ENCODE assay signal across 11 cellular contexts in the genomic region with DNA sequence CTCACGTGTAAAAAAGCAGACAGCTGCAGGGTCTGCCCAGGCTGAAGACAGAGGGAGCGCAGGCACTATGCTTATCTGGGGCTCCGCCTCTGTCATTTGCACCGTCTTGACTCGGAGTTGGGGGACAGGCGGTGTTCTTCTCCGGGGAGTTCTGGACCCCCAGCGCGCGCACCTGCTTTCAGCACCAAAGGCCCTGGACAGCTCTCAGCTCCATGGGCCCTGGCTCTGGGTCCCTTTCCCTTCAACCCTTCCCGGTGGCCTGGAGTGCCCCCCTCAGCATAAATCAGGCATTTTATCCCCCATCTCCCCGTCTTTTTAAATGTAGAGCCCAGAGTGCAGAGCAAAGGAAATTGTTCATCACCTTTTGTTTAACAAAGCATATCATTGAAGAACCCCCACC. TPM values are rescaled to one million over a fixed set of nuclear protein-coding genes. Genes with fewer than 3 reads are reported as not detected.
DNase-seq lines count a peak whose midpoint lies in the region; ATAC-seq and TF ChIP-seq lines count a peak whose summit lies in the region.
"Had no signal": no experiment of that assay in that cellular context is flagged by ENCODE, and none has a peak within 500 bp of the region (broad histone marks: within the 10 kb centered on the region; RNA-seq: fewer than 3 reads in every experiment).

No MANE protein-coding gene starts in this region.

- CTCF ChIA-PET in HEK293T (lab: Yijun Ruan, JAX), result interaction anchor here (0.6 to 1.1 kb wide), 2 partner anchors 15 to 281 kb away, joined by 3 to 4 read pairs; no protein-coding TSS in a partner anchor
- CTCF ChIA-PET in RWPE1 (lab: Yijun Ruan, JAX), result no interaction called here

- POLR2A ChIA-PET in HEK293T (lab: Yijun Ruan, JAX) (no interaction called here), RWPE1 (lab: Yijun Ruan, JAX; ENCODE audit: low non-redundant PET) (no interaction called here)

- DNase-seq in Caki2 (ENCODE audit: low read depth) (peak; percentile 14), HEK293T (ENCODE audit: extremely low spot score) (peak; percentile 45), RWPE1 (ENCODE audit: low spot score) (peak; percentile 2), iPS-NIHi7 (ENCODE audit: extremely low spot score) (peak; percentile 80), ascending aorta (ENCODE audit: low spot score in 2 of 2) (no peak)
- DNase-seq: activated T-cell treated with anti-CD3 and anti-CD28 coated beads, Interleukin-2, amount 50 U/mL, for 1 hour; cortex of kidney had no signal

- no peaks in the 10 kb centered on the region for H3K36me3 ChIP-seq in ascending aorta

- in situ Hi-C loops in Caki2 (cut with HindIII; ENCODE audit: low pct_unique_long_range_greater_than_20kb, low sequenced_read_pairs), result no loop called here

- no peak for TF ChIP-seq CTCF in RWPE1 (conservative IDR thresholded peaks at IDR 0.05; ENCODE audit: low read depth)
- TF ChIP-seq CTCF in ascending aorta (IDR thresholded peaks at IDR 0.05), result no peak

- H3K27me3 ChIP-seq in ascending aorta, result no peaks in the 10 kb centered on the region

- no peak for ATAC-seq in HG02642 (IDR thresholded peaks at IDR 0.05; ENCODE audit: poor library complexity, unreplicated experiment)
- no peak for ATAC-seq in GM18907 (IDR thresholded peaks at IDR 0.05; ENCODE audit: unreplicated experiment)
- ATAC-seq in GM21423 (IDR thresholded peaks at IDR 0.05; ENCODE audit: unreplicated experiment), result no peak

- H3K27ac ChIP-seq in RWPE1 (no peak overlapping the region), ascending aorta (no peak overlapping the region)
- H3K27ac ChIP-seq: SK-N-MC had no signal

- no peak overlapping the region for H3K4me3 ChIP-seq in ascending aorta
- H3K4me3 ChIP-seq: SK-N-MC had no signal

- intact Hi-C loops in ascending aorta (cut with DNase I), result no loop called here

- peaks cover 0 to 5% of the 10 kb centered on the region in 2 donors for H3K4me1 ChIP-seq in ascending aorta

- no peaks in the 10 kb centered on the region for H3K9me3 ChIP-seq in ascending aorta

TF ChIP-seq in HEK293T, 16 proteins besides CTCF, POLR2A, EP300 and RAD21:
- TF ChIP-seq L3MBTL2 (conservative IDR thresholded peaks at IDR 0.05) (no peak), ELF4 (IDR thresholded peaks at IDR 0.05) (no peak), SP1 (IDR thresholded peaks at IDR 0.05) (no peak), CTBP1 (IDR thresholded peaks at IDR 0.05; ENCODE audit: borderline replicate concordance) (no peak), NFRKB (IDR thresholded peaks at IDR 0.05) (no peak)
- TF ChIP-seq, protein P1, sequence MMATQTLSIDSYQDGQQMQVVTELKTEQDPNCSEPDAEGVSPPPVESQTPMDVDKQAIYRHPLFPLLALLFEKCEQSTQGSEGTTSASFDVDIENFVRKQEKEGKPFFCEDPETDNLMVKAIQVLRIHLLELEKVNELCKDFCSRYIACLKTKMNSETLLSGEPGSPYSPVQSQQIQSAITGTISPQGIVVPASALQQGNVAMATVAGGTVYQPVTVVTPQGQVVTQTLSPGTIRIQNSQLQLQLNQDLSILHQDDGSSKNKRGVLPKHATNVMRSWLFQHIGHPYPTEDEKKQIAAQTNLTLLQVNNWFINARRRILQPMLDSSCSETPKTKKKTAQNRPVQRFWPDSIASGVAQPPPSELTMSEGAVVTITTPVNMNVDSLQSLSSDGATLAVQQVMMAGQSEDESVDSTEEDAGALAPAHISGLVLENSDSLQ (IDR thresholded peaks at IDR 0.05), result no peak

RNA-seq across cellular contexts. Expression of gene SEZ6L, which starts 1.5 kb away (rescaled TPM):
- total RNA-seq in Caki2 (2014; rRNA removed; shearing (Covaris generic); ENCODE audit: low replicate concordance), result not detected in 2 replicates
- total RNA-seq in ascending aorta, result not detected

Comparison
In these comparisons a context has a peak if more than half of its experiments do, and no peak if none do; other contexts are left out.
1. DNase-seq: peak in Caki2 (single experiment), HEK293T (single experiment), RWPE1 (single experiment) and iPS-NIHi7 (single experiment); none in ascending aorta (0 of 2).